8 cellular contexts compared by ENCODE assay signal in genomic region chr18:11909081-11909410, GRCh38. TPM values are rescaled to one million over a fixed set of nuclear protein-coding genes. Genes with fewer than 3 reads are reported as not detected.
DNase-seq lines count a peak whose midpoint lies in the region; ATAC-seq and TF ChIP-seq lines count a peak whose summit lies in the region.

No MANE protein-coding gene starts in this region.

- POLR2A ChIA-PET in naive thymus-derived CD8-positive, alpha-beta T cell (lab: Charles Lee) = interaction anchor here (0.6 to 3.0 kb wide), 6 partner anchors 20 to 690 kb away, joined by 3 to 15 read pairs (median 4); partner anchors contain the start of genes CHMP1B and IMPA2

- H3K4me1 ChIP-seq in DND-41 (ENCODE audit: insufficient read depth, low read length) (peaks cover 20% of the 10 kb centered on the region), colonic mucosa (no peaks in the 10 kb centered on the region)

- H3K4me2 ChIP-seq in DND-41 (ENCODE audit: insufficient read depth, low read length) = peak overlapping the region; percentile 80

- H3K27ac ChIP-seq in DND-41 (ENCODE audit: low read length) (peak overlapping the region; percentile 83), colonic mucosa (peak overlapping the region; percentile 100)

- H3K27ac Mint-ChIP-seq in naive thymus-derived CD8-positive, alpha-beta T cell = peak overlapping the region; percentile 87 to 94 (median 92)

- H2AFZ ChIP-seq in DND-41 (ENCODE audit: low read depth, low read length) = peak overlapping the region; percentile 79

- H3K79me2 ChIP-seq in DND-41 (ENCODE audit: insufficient read depth, low read length) = peaks cover 19% of the 10 kb centered on the region

- H3K9ac ChIP-seq in DND-41 (ENCODE audit: low read depth, low read length) = peak overlapping the region; percentile 96
- peak overlapping the region; percentile 91 to 98 for H3K9ac ChIP-seq in colonic mucosa (ENCODE audit: low read depth in 2 of 2, low read length in 2 of 2)

- no peaks in the 10 kb centered on the region for H4K20me1 ChIP-seq in DND-41 (ENCODE audit: insufficient read depth, low read length)

- ATAC-seq in DND-41 (ENCODE audit: insufficient read depth, low read depth) = no peak
- ATAC-seq in naive thymus-derived CD8-positive, alpha-beta T cell = no peak
- no peak for ATAC-seq in GM19452 (IDR thresholded peaks at IDR 0.05; ENCODE audit: unreplicated experiment)

- no peak for TF ChIP-seq CTCF in DND-41 (IDR thresholded peaks at IDR 0.05; ENCODE audit: borderline replicate concordance, extremely low read depth, low read length, poor library complexity, severe bottlenecking)
- TF ChIP-seq CTCF in colonic mucosa (IDR thresholded peaks at IDR 0.05) = no peak

- peaks cover 0 to 16% (median 0%) of the 10 kb centered on the region in 3 donors for H3K36me3 Mint-ChIP-seq in naive thymus-derived CD8-positive, alpha-beta T cell

- peak overlapping the region; percentile 48 to 71 for H3K4me3 ChIP-seq in DND-41 (ENCODE audit: low read depth in 1 of 2, low read length in 2 of 2)
- peak overlapping the region; percentile 69 for H3K4me3 ChIP-seq in colonic mucosa

- intact Hi-C loops in colonic mucosa (cut with DNase I) = loop anchor here (10.0 kb wide), 1 partner anchor 54 kb away; the partner anchor contains the start of gene CHMP1B

- no peaks in the 10 kb centered on the region for H3K9me3 Mint-ChIP-seq in naive thymus-derived CD8-positive, alpha-beta T cell

- peaks cover 3 to 27% (median 20%) of the 10 kb centered on the region in 4 donors for H3K4me1 Mint-ChIP-seq in naive thymus-derived CD8-positive, alpha-beta T cell

- H3K36me3 ChIP-seq in DND-41 (ENCODE audit: insufficient read depth, low read length) (peaks cover 16% of the 10 kb centered on the region), colonic mucosa (no peaks in the 10 kb centered on the region)

- H3K27me3 Mint-ChIP-seq in naive thymus-derived CD8-positive, alpha-beta T cell = no peaks in the 10 kb centered on the region

- H3K4me3 Mint-ChIP-seq in naive thymus-derived CD8-positive, alpha-beta T cell = peak overlapping the region; percentile 81 to 91 (median 88)

- DNase-seq in DND-41 = no peak
- peak; percentile 20 for DNase-seq in LoVo (ENCODE audit: low spot score)
- DNase-seq in colonic mucosa = no peak
- no peak for DNase-seq in naive thymus-derived CD8-positive, alpha-beta T cell
- DNase-seq in A172 (ENCODE audit: low spot score) = no peak
- DNase-seq in SW480 (ENCODE audit: low spot score) = no peak
- no peak for DNase-seq in NCI-H526 (lab: John Stamatoyannopoulos, UW)

- H3K9me3 ChIP-seq in DND-41 (ENCODE audit: insufficient read depth, low read length, severe bottlenecking) (no peaks in the 10 kb centered on the region), colonic mucosa (no peaks in the 10 kb centered on the region)

- H3K27me3 ChIP-seq in DND-41 (ENCODE audit: insufficient read depth, low read length, poor library complexity) (no peaks in the 10 kb centered on the region), colonic mucosa (no peaks in the 10 kb centered on the region)

RNA-seq across cellular contexts. Expression of gene MPPE1, which starts 0.9 kb away (rescaled TPM):
- total RNA-seq in colonic mucosa = 10 to 100 TPM; 36.8 to 47.9 TPM
- total RNA-seq in naive thymus-derived CD8-positive, alpha-beta T cell = 10 to 100 TPM; 78.2 to 85.6 TPM
- 10 to 100 TPM; 37.1 to 40.9 (median 37.5) TPM for polyA plus RNA-seq in naive thymus-derived CD8-positive, alpha-beta T cell
- total RNA-seq in A172 (2014; rRNA removed; shearing (Covaris generic)) = 12.3 and 21.4 TPM in 2 replicates

RNA-seq across cellular contexts. Expression of gene CHMP1B, which starts 57.8 kb away (rescaled TPM):
- total RNA-seq in colonic mucosa = 10 to 100 TPM; 42.3 to 80.1 TPM
- total RNA-seq in naive thymus-derived CD8-positive, alpha-beta T cell = 10 to 100 TPM; 52.6 to 53.4 TPM
- 10 to 100 TPM; 45.2 to 58.0 (median 57.3) TPM for polyA plus RNA-seq in naive thymus-derived CD8-positive, alpha-beta T cell
- total RNA-seq in A172 (2014; rRNA removed; shearing (Covaris generic)) = 60.9 and 68.2 TPM in 2 replicates
